Comparison of ENCODE assay signal across 8 cellular contexts in the genomic region with DNA sequence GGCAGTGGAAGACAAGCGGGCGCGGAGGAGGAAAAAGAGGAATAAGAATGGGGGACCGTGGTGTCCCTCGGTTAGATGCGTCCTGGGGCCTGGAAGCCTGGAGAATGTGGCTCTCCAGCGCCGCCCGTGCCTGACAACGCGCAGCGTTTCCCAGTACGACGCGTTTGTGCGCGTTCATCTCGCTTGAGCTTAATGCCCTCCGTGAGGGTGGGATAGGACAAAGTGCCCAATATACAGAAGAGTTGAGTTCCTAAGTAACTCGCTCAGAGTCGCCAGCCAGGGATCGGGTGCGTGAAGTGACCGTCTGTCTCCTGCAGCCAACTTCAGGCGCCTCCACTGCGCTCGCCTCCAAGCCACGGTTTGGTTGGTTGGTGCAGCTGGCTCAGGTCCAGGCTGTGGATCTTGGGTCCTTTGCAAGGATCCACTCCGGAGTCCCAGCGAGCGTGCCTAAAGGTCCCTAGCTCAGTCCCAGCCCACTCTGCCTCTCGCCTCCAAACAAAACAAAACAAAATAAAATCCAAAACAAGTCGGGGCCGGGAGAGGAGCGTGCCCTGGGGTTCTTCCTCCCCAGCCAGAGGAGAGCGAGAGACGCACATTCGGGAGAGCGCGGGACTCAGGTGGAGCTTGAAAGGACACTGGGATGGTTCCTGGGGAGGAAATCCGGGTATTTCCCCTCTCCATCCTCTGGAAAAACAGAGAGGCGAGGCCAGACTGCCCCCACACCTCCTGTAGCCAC. TPM values are rescaled to one million over a fixed set of nuclear protein-coding genes. Genes with fewer than 3 reads are reported as not detected.
DNase-seq lines count a peak whose midpoint lies in the region; ATAC-seq and TF ChIP-seq lines count a peak whose summit lies in the region.
"Had no signal": no experiment of that assay in that cellular context is flagged by ENCODE, and none has a peak within 500 bp of the region (broad histone marks: within the 10 kb centered on the region; RNA-seq: fewer than 3 reads in every experiment).

No MANE protein-coding gene starts in this region.

- POLR2A ChIA-PET in naive thymus-derived CD8-positive, alpha-beta T cell (lab: Charles Lee): interaction anchor here (0.5 to 1.6 kb wide), 4 partner anchors 61 to 291 kb away, joined by 3 to 7 read pairs (median 4); a partner anchor contains a TSS

- CTCF ChIA-PET in Calu3 (lab: Charles Lee): interaction anchor here (0.5 kb wide), 1 partner anchor 32 kb away, joined by 4 read pairs; no protein-coding TSS in a partner anchor

- H3K36me3 Mint-ChIP-seq in Calu3 (ENCODE audit: insufficient read depth, unreplicated experiment): peaks cover 51% of the 10 kb centered on the region
- H3K36me3 Mint-ChIP-seq in naive thymus-derived CD8-positive, alpha-beta T cell: peaks cover 0 to 4% (median 0%) of the 10 kb centered on the region in 3 donors

- no peak overlapping the region for H3K4me3 ChIP-seq in astrocyte of the spinal cord (ENCODE audit: low read depth, low read length)

- DNase-seq in Calu3 (peak; percentile 41), HuH-7 (ENCODE audit: low spot score) (peak; percentile 58), astrocyte of the spinal cord (ENCODE audit: low read depth, low spot score) (no peak), RKO (ENCODE audit: low spot score) (no peak)
- no peak for DNase-seq in naive thymus-derived CD8-positive, alpha-beta T cell
- DNase-seq: stimulated activated CD4-positive, alpha-beta T cell treated with anti-CD3 and anti-CD28 coated beads, Interleukin-4, amount 100 ng/mL, for 24 hours had no signal

- BruUV-seq in Calu3 (replicated peaks; lab: Mats Ljungman, UMichigan): no TSS peak

- H3K9me3 Mint-ChIP-seq in Calu3 (ENCODE audit: low read depth, unreplicated experiment): no peaks in the 10 kb centered on the region
- peaks cover 0 to 3% (median 0%) of the 10 kb centered on the region in 9 donors for H3K9me3 Mint-ChIP-seq in naive thymus-derived CD8-positive, alpha-beta T cell

- in situ Hi-C loops in astrocyte of the spinal cord (cut with HindIII; ENCODE audit: low sequenced_read_pairs): no loop called here

- H3K27me3 Mint-ChIP-seq in Calu3 (ENCODE audit: unreplicated experiment): peaks cover 56% of the 10 kb centered on the region
- peaks cover 10 to 32% (median 20%) of the 10 kb centered on the region in 5 donors for H3K27me3 Mint-ChIP-seq in naive thymus-derived CD8-positive, alpha-beta T cell

- peak overlapping the region; percentile 64 for H3K4me3 Mint-ChIP-seq in Calu3 (ENCODE audit: low read depth, unreplicated experiment)
- peak overlapping the region; percentile 75 to 94 (median 86) for H3K4me3 Mint-ChIP-seq in naive thymus-derived CD8-positive, alpha-beta T cell

- peaks cover 11% of the 10 kb centered on the region for H3K4me1 Mint-ChIP-seq in Calu3 (ENCODE audit: low read depth, unreplicated experiment)
- peaks cover 29 to 72% (median 68%) of the 10 kb centered on the region in 4 donors for H3K4me1 Mint-ChIP-seq in naive thymus-derived CD8-positive, alpha-beta T cell

- intact Hi-C loops in Calu3 (cut with micrococcal nuclease; ENCODE audit: unreplicated experiment): no loop called here

- no peak for ATAC-seq in naive thymus-derived CD8-positive, alpha-beta T cell
- ATAC-seq in HG02759 (IDR thresholded peaks at IDR 0.05; ENCODE audit: unreplicated experiment): no peak
- ATAC-seq in GM18873 (IDR thresholded peaks at IDR 0.05; ENCODE audit: low FRiP score, unreplicated experiment): no peak

- H3K27ac Mint-ChIP-seq in Calu3 (ENCODE audit: unreplicated experiment): no peak overlapping the region
- H3K27ac Mint-ChIP-seq in naive thymus-derived CD8-positive, alpha-beta T cell: peak overlapping the region in 8 of 10 donors; percentile 19 to 81 (median 56)

- TF ChIP-seq CTCF in Calu3 (IDR thresholded peaks at IDR 0.05; ENCODE audit: unreplicated experiment) (peak; percentile 24), astrocyte of the spinal cord (IDR thresholded peaks at IDR 0.05; ENCODE audit: low read depth, low read length) (peak; percentile 18)

RNA-seq across cellular contexts. Expression of a gene that starts 1.0 kb away (rescaled TPM):
- 0.27 and 0.61 TPM in 2 replicates for total RNA-seq in Calu3 (2022)
- total RNA-seq in naive thymus-derived CD8-positive, alpha-beta T cell: not detected
- under 1 TPM in 1 of 3 donors, not detected in 2; 0.70 TPM for polyA plus RNA-seq in naive thymus-derived CD8-positive, alpha-beta T cell

RNA-seq across cellular contexts. Expression of a gene that starts 3.2 kb away (rescaled TPM):
- 80.7 and 84.5 TPM in 2 replicates for total RNA-seq in Calu3 (2022)
- 10 to 100 TPM; 79.7 to 80.5 TPM for total RNA-seq in naive thymus-derived CD8-positive, alpha-beta T cell
- polyA plus RNA-seq in naive thymus-derived CD8-positive, alpha-beta T cell: 10 to 100 TPM; 53.3 to 79.1 (median 64.5) TPM

RNA-seq across cellular contexts. Expression of a gene that starts 3.5 kb away (rescaled TPM):
- 0.17 and 0.34 TPM in 2 replicates for total RNA-seq in Calu3 (2022)
- total RNA-seq in naive thymus-derived CD8-positive, alpha-beta T cell: under 1 TPM in 1 of 2 experiments, not detected in 1; 0.21 TPM
- polyA plus RNA-seq in naive thymus-derived CD8-positive, alpha-beta T cell: 1 to 10 TPM in 2 of 3 donors, not detected in 1; 1.9 to 4.6 TPM

RNA-seq across cellular contexts. Expression of a gene that starts 28.1 kb away (rescaled TPM):
- 122 and 137 TPM in 2 replicates for total RNA-seq in Calu3 (2022)
- 100 to 1,000 TPM; 199 to 210 TPM for total RNA-seq in naive thymus-derived CD8-positive, alpha-beta T cell
- 10 to 100 TPM; 46.0 to 62.6 (median 49.0) TPM for polyA plus RNA-seq in naive thymus-derived CD8-positive, alpha-beta T cell

RNA-seq across cellular contexts. Expression of a gene that starts 48.4 kb away (rescaled TPM):
- total RNA-seq in Calu3 (2022): 51.8 and 59.7 TPM in 2 replicates
- 1 to 10 TPM; 7.1 to 8.2 TPM for total RNA-seq in naive thymus-derived CD8-positive, alpha-beta T cell
- 1 to 10 TPM in 1 of 3 donors, under 1 TPM in 1, not detected in 1; 0.74 to 1.6 TPM for polyA plus RNA-seq in naive thymus-derived CD8-positive, alpha-beta T cell

Comparison
In these comparisons a context has a peak if more than half of its experiments do, and no peak if none do; other contexts are left out.
1. DNase-seq: peak in Calu3 (single experiment) and HuH-7 (single experiment); none in astrocyte of the spinal cord (single experiment), naive thymus-derived CD8-positive, alpha-beta T cell (0 of 10) and RKO (single experiment).